In the genomic region with DNA sequence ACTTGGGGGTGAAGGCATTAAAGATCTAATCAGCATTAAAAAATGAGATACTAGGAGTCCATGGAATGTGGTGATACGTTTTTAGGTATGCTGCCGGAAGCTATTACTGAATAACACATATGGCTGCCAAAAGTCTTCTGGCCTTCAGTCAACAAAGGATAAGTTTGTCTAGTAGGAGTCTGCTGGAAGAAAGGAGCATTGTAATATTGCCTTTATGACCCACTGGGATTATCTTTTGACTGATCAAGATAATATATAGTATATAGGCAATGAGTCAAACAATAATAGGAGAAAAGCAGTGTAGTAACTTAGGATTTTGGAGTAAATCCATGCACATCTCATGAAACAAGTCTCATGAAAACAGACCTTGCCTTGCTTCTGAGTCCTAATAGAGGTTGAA, we compare ENCODE assay signal across 2 cellular contexts.
A peak's percentile ranks its signal among the peaks of the same experiment; 100 is the strongest.
TF ChIP-seq lines count a peak whose summit lies in the region.

No MANE protein-coding gene starts in this region.

TF ChIP-seq in A549, 52 proteins besides CTCF, POLR2A, EP300 and RAD21 (continued from another document):
- TF ChIP-seq GATA3 (IDR thresholded peaks at IDR 0.05; ENCODE audit: borderline replicate concordance) (peak; percentile 27; the same call in 1 of the 2 replicates), RFX5 (IDR thresholded peaks at IDR 0.05) (no peak), CHD4 (IDR thresholded peaks at IDR 0.05; ENCODE audit: borderline replicate concordance) (no peak), JUNB (IDR thresholded peaks at IDR 0.05) (no peak)
- TF ChIP-seq, protein P1, sequence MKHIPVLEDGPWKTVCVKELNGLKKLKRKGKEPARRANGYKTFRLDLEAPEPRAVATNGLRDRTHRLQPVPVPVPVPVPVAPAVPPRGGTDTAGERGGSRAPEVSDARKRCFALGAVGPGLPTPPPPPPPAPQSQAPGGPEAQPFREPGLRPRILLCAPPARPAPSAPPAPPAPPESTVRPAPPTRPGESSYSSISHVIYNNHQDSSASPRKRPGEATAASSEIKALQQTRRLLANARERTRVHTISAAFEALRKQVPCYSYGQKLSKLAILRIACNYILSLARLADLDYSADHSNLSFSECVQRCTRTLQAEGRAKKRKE (CRISPR knock-in tag; IDR thresholded peaks at IDR 0.05; ENCODE audit: low read depth), result no peak

TF ChIP-seq in IMR-90, 13 proteins besides CTCF, POLR2A, EP300 and RAD21 (continued from another document):
- TF ChIP-seq MAFK (IDR thresholded peaks at IDR 0.05; ENCODE audit: low read depth, low read length) (no peak), SMC3 (IDR thresholded peaks at IDR 0.05; ENCODE audit: low read depth, low read length) (no peak), MAZ (IDR thresholded peaks at IDR 0.05; ENCODE audit: borderline replicate concordance, low read depth, low read length) (no peak), RFX5 (IDR thresholded peaks at IDR 0.05; ENCODE audit: low read depth, low read length) (no peak), BHLHE40 (IDR thresholded peaks at IDR 0.05; ENCODE audit: low read depth, low read length) (no peak), CHD1 (IDR thresholded peaks at IDR 0.05; ENCODE audit: low read depth, low read length) (no peak), FOS (IDR thresholded peaks at IDR 0.05; ENCODE audit: low read depth, low read length) (no peak)
